ENCODE assay signal across 1 cellular context in the genomic region with DNA sequence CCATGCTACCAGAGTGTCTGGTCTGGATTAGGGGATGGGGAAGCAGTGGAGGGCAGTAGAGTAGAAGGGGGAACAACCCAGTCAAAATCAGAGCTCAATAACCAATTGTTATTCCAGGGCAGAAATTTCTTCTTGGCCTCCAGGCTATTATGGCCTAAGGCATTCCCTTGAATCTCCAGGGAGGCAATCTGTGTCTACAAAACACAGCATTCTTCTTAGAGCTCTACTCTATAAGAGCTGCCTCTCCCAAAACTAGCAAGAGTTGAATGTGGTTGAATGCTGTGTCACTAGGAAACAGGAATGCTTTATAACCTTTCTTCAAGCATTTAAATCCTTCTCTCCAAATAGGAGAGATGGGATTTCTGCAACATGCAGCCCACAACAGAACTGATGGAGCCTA.
TF ChIP-seq lines count a peak whose summit lies in the region.

No MANE protein-coding gene starts in this region.

TF ChIP-seq in WTC11, 78 proteins besides CTCF, POLR2A, EP300 and RAD21 (continued from another document):
- TF ChIP-seq, protein P1, sequence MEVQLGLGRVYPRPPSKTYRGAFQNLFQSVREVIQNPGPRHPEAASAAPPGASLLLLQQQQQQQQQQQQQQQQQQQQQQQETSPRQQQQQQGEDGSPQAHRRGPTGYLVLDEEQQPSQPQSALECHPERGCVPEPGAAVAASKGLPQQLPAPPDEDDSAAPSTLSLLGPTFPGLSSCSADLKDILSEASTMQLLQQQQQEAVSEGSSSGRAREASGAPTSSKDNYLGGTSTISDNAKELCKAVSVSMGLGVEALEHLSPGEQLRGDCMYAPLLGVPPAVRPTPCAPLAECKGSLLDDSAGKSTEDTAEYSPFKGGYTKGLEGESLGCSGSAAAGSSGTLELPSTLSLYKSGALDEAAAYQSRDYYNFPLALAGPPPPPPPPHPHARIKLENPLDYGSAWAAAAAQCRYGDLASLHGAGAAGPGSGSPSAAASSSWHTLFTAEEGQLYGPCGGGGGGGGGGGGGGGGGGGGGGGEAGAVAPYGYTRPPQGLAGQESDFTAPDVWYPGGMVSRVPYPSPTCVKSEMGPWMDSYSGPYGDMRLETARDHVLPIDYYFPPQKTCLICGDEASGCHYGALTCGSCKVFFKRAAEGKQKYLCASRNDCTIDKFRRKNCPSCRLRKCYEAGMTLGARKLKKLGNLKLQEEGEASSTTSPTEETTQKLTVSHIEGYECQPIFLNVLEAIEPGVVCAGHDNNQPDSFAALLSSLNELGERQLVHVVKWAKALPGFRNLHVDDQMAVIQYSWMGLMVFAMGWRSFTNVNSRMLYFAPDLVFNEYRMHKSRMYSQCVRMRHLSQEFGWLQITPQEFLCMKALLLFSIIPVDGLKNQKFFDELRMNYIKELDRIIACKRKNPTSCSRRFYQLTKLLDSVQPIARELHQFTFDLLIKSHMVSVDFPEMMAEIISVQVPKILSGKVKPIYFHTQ (CRISPR knock-in tag; IDR thresholded peaks at IDR 0.05) = no peak
- no peak for TF ChIP-seq EMX1 (CRISPR knock-in tag; IDR thresholded peaks at IDR 0.05)
- no peak for TF ChIP-seq JAZF1 (CRISPR knock-in tag; IDR thresholded peaks at IDR 0.05)
- no peak for TF ChIP-seq ERG (CRISPR knock-in tag; IDR thresholded peaks at IDR 0.05)
- no peak for TF ChIP-seq IRF2 (CRISPR knock-in tag; IDR thresholded peaks at IDR 0.05; ENCODE audit: borderline replicate concordance, low read depth)
- TF ChIP-seq CDX4 (CRISPR knock-in tag; IDR thresholded peaks at IDR 0.05; ENCODE audit: borderline replicate concordance) = no peak
- TF ChIP-seq TEAD4 (CRISPR knock-in tag; IDR thresholded peaks at IDR 0.05) = no peak
- TF ChIP-seq ZNF317 (CRISPR knock-in tag; IDR thresholded peaks at IDR 0.05; ENCODE audit: borderline replicate concordance, low read depth) = no peak
- no peak for TF ChIP-seq USF2 (CRISPR knock-in tag; IDR thresholded peaks at IDR 0.05)
- no peak for TF ChIP-seq NFE2L1 (CRISPR knock-in tag; IDR thresholded peaks at IDR 0.05)
- TF ChIP-seq, protein P2, sequence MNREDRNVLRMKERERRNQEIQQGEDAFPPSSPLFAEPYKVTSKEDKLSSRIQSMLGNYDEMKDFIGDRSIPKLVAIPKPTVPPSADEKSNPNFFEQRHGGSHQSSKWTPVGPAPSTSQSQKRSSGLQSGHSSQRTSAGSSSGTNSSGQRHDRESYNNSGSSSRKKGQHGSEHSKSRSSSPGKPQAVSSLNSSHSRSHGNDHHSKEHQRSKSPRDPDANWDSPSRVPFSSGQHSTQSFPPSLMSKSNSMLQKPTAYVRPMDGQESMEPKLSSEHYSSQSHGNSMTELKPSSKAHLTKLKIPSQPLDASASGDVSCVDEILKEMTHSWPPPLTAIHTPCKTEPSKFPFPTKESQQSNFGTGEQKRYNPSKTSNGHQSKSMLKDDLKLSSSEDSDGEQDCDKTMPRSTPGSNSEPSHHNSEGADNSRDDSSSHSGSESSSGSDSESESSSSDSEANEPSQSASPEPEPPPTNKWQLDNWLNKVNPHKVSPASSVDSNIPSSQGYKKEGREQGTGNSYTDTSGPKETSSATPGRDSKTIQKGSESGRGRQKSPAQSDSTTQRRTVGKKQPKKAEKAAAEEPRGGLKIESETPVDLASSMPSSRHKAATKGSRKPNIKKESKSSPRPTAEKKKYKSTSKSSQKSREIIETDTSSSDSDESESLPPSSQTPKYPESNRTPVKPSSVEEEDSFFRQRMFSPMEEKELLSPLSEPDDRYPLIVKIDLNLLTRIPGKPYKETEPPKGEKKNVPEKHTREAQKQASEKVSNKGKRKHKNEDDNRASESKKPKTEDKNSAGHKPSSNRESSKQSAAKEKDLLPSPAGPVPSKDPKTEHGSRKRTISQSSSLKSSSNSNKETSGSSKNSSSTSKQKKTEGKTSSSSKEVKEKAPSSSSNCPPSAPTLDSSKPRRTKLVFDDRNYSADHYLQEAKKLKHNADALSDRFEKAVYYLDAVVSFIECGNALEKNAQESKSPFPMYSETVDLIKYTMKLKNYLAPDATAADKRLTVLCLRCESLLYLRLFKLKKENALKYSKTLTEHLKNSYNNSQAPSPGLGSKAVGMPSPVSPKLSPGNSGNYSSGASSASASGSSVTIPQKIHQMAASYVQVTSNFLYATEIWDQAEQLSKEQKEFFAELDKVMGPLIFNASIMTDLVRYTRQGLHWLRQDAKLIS (CRISPR knock-in tag; IDR thresholded peaks at IDR 0.05; ENCODE audit: borderline replicate concordance) = no peak
TF ChIP-seq in WTC11: peak in this region for 0.
